In the genomic region with DNA sequence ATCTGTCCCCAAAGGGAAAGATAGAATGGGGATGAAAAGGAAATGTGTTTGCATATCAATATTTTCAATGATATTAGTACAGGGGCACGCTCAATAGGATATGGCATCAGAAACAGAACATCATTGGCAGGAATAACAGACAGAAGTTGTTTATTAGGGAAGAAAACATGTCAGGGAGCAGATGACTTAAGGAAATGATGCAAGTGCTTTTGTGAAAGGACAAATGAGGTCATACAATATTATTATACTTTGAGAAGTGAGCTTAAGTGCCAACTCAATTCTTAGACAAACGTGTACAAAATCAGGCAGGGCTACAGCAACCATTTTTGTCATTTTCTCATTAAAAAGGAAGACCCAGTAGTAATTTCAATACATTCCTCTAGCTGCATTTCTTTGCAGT, we compare ENCODE assay signal across 8 cellular contexts.
A peak's percentile ranks its signal among the peaks of the same experiment; 100 is the strongest.
DNase-seq lines count a peak whose midpoint lies in the region; ATAC-seq and TF ChIP-seq lines count a peak whose summit lies in the region.

No MANE protein-coding gene starts in this region.

- peaks cover 32% of the 10 kb centered on the region for H3K4me1 Mint-ChIP-seq in neural progenitor cell

- H3K4me3 ChIP-seq in A673 (ENCODE audit: low read depth, low read length, poor library complexity, severe bottlenecking) = no peak overlapping the region
- no peak overlapping the region for H3K4me3 ChIP-seq in neural progenitor cell
- H3K4me3 ChIP-seq in lower leg skin (ENCODE audit: low read depth, poor library complexity, severe bottlenecking) = no peak overlapping the region
- no peak overlapping the region for H3K4me3 ChIP-seq in H7 (ENCODE audit: insufficient read depth, low read depth, low read length)

- intact Hi-C loops in A673 (cut with micrococcal nuclease; ENCODE audit: unreplicated experiment) = no loop called here
- intact Hi-C loops in lower leg skin (cut with DNase I; ENCODE audit: low total_unique reads) = no loop called here

- H2AFZ ChIP-seq in neural progenitor cell (replicated peaks) = no peak overlapping the region

- WGBS in lower leg skin, 2 donors = 30 to 33% methylated on average over 2 of the region's 2 CpGs

- H3K36me3 ChIP-seq in A673 (ENCODE audit: insufficient read depth, low read length, poor library complexity, severe bottlenecking) = no peaks in the 10 kb centered on the region
- H3K36me3 ChIP-seq in neural progenitor cell = no peaks in the 10 kb centered on the region
- no peaks in the 10 kb centered on the region for H3K36me3 ChIP-seq in H7 (replicated peaks; ENCODE audit: control insufficient read depth, insufficient read depth, low read length)

- H4K20me1 ChIP-seq in neural progenitor cell (ENCODE audit: low read depth) = no peaks in the 10 kb centered on the region

- no peak for ATAC-seq in GM18909 (IDR thresholded peaks at IDR 0.05; ENCODE audit: poor library complexity, unreplicated experiment)

- H3K4me3 Mint-ChIP-seq in neural progenitor cell = no peak overlapping the region

- H3K79me2 ChIP-seq in neural progenitor cell (ENCODE audit: low read depth) = no peaks in the 10 kb centered on the region

- H3K9me3 ChIP-seq in A673 (ENCODE audit: low read depth, low read length, poor library complexity, severe bottlenecking) = no peaks in the 10 kb centered on the region
- no peaks in the 10 kb centered on the region for H3K9me3 ChIP-seq in neural progenitor cell (ENCODE audit: low read depth)

- TF ChIP-seq CTCF in A673 (conservative IDR thresholded peaks at IDR 0.05; ENCODE audit: low read depth, low read length) (no peak), neural progenitor cell (IDR thresholded peaks at IDR 0.05) (no peak), lower leg skin (IDR thresholded peaks at IDR 0.05) (no peak)

- H3K9ac ChIP-seq in neural progenitor cell = no peak overlapping the region

- peak overlapping the region; percentile 28 for H3K4me2 ChIP-seq in neural progenitor cell

- no peak for TF ChIP-seq POLR2A in lower leg skin (IDR thresholded peaks at IDR 0.05)

- H3K27me3 Mint-ChIP-seq in neural progenitor cell (ENCODE audit: insufficient read depth, low read depth) = peaks cover 3% of the 10 kb centered on the region

- no peak overlapping the region for H3K27ac Mint-ChIP-seq in neural progenitor cell

- H3K4me1 ChIP-seq in A673 (ENCODE audit: insufficient read depth, low read length, poor library complexity, severe bottlenecking) = peaks cover 35% of the 10 kb centered on the region
- peaks cover 13% of the 10 kb centered on the region for H3K4me1 ChIP-seq in neural progenitor cell

- H3K36me3 Mint-ChIP-seq in neural progenitor cell = peaks cover 5% of the 10 kb centered on the region

- DNase-seq in A673 (ENCODE audit: low spot score) (peak; percentile 39), OCI-M1 (lab: John Stamatoyannopoulos, UW) (peak; percentile 46), epithelial cell of prostate (ENCODE audit: low read depth, low spot score) (peak; percentile 61), neural progenitor cell (ENCODE audit: low spot score) (no peak), AG08396 (ENCODE audit: low spot score) (no peak), lower leg skin (ENCODE audit: low spot score in 2 of 2) (no peak), H7 (no peak)

- no TSS peak for BruUV-seq in A673 (replicated peaks; lab: Mats Ljungman, UMichigan)

- H3F3A ChIP-seq in neural progenitor cell (ENCODE audit: low read depth) = peaks cover 8% of the 10 kb centered on the region

- H3K27me3 ChIP-seq in A673 (replicated peaks; ENCODE audit: insufficient read depth, low read depth, low read length, poor library complexity) (no peaks in the 10 kb centered on the region), neural progenitor cell (no peaks in the 10 kb centered on the region), H7 (ENCODE audit: control insufficient read depth, insufficient read depth, low read length) (no peaks in the 10 kb centered on the region)

- no peaks in the 10 kb centered on the region for H3K9me3 Mint-ChIP-seq in neural progenitor cell

- CTCF ChIA-PET in A673 (lab: Charles Lee) = no interaction called here

- H3K27ac ChIP-seq in A673 (ENCODE audit: low read depth, low read length, poor library complexity, severe bottlenecking) (peak overlapping the region; percentile 83), epithelial cell of prostate (peak overlapping the region; percentile 95), neural progenitor cell (peak overlapping the region; percentile 28)

- POLR2A ChIA-PET in A673 (lab: Charles Lee; ENCODE audit: low non-redundant PET) = interaction anchor here (0.6 kb wide), 1 partner anchor 19 kb away, joined by 4 read pairs; no protein-coding TSS in a partner anchor

Comparison
In these comparisons a context has a peak if more than half of its experiments do, and no peak if none do; other contexts are left out.
1. DNase-seq: peak in A673 (single experiment), OCI-M1 (single experiment) and epithelial cell of prostate (single experiment); none in neural progenitor cell (single experiment), AG08396 (single experiment), lower leg skin (0 of 2) and H7 (single experiment).
2. H3K27ac ChIP-seq: peak in every context shown above with its lines; median percentile 95 in epithelial cell of prostate; 83 in A673; 28 in neural progenitor cell.